ENCODE assay signal across 16 cellular contexts in the genomic region with DNA sequence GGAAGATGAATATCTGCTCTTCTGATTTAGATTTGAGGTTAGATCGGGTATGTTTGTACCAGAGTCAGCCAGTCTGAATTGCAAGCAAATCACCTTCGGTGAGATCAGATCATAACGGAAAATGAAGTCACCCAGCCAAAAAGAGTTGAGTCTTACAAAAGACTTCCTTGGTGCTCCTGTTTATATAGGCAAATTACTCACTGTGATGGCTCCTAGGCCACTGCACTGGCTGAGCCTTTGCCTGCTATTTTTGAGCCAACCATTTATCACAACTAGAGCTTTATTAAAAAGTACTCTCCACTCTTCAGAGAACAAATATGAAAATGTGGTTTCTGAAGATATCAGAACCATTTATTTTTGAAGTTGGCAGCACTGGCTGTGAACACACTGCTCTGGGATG.
"Had no signal": no experiment of that assay in that cellular context is flagged by ENCODE, and none has a peak within 500 bp of the region (broad histone marks: within the 10 kb centered on the region; RNA-seq: fewer than 3 reads in every experiment).

No MANE protein-coding gene starts in this region.

- H3K27me3 ChIP-seq: esophagus squamous epithelium, uterus had no signal

- FAIRE-seq: islet of Langerhans had no signal

- H3K27ac ChIP-seq: esophagus squamous epithelium, left ventricle myocardium inferior, uterus had no signal

- H3K9me3 ChIP-seq: esophagus squamous epithelium, left ventricle myocardium inferior, uterus had no signal

- H3K36me3 Mint-ChIP-seq: activated CD8-positive, alpha-beta memory T cell treated with anti-CD3 and anti-CD28 coated beads, Interleukin-2, amount 10 ng/mL, durations not matched to agents 7 days and 5 days; activated naive CD8-positive, alpha-beta T cell had no signal

- H3K9me3 Mint-ChIP-seq: activated T-cell treated with anti-CD3 and anti-CD28 coated beads, Interleukin-2, amount 50 U/mL, for 24 hours; nephron; stimulated activated naive CD8-positive, alpha-beta T cell treated with anti-CD3 and anti-CD28 coated beads, Interleukin-15, Interleukin-2, amounts not matched to agents 100 ng/mL and 50 ng/mL, for 24 hours had no signal

- H3K4me3 Mint-ChIP-seq: activated CD8-positive, alpha-beta memory T cell treated with anti-CD3 and anti-CD28 coated beads, Interleukin-2, amount 10 ng/mL, durations not matched to agents 7 days and 5 days; activated naive CD8-positive, alpha-beta T cell; activated T-cell treated with anti-CD3 and anti-CD28 coated beads, Interleukin-2, amount 50 U/mL, for 24 hours; nephron; stimulated activated naive CD8-positive, alpha-beta T cell treated with anti-CD3 and anti-CD28 coated beads, Interleukin-15, Interleukin-2, amounts not matched to agents 100 ng/mL and 50 ng/mL, for 24 hours had no signal

- H3K27ac Mint-ChIP-seq: activated CD8-positive, alpha-beta memory T cell treated with anti-CD3 and anti-CD28 coated beads, Interleukin-2, amount 10 ng/mL, durations not matched to agents 7 days and 5 days; activated naive CD8-positive, alpha-beta T cell; activated T-cell treated with anti-CD3 and anti-CD28 coated beads, Interleukin-2, amount 50 U/mL, for 24 hours; nephron; stimulated activated naive CD8-positive, alpha-beta T cell treated with anti-CD3 and anti-CD28 coated beads, Interleukin-15, Interleukin-2, amounts not matched to agents 100 ng/mL and 50 ng/mL, for 24 hours had no signal

- H3K4me3 ChIP-seq: esophagus squamous epithelium, left ventricle myocardium inferior, uterus had no signal

- H3K4me1 Mint-ChIP-seq: activated CD8-positive, alpha-beta memory T cell treated with anti-CD3 and anti-CD28 coated beads, Interleukin-2, amount 10 ng/mL, durations not matched to agents 7 days and 5 days had no signal

- H3K36me3 ChIP-seq: esophagus squamous epithelium, left ventricle myocardium inferior, uterus had no signal

- ATAC-seq: activated CD8-positive, alpha-beta memory T cell treated with anti-CD3 and anti-CD28 coated beads, Interleukin-2, amount 10 ng/mL, durations not matched to agents 7 days and 5 days had no signal

- DNase-seq: activated CD4-positive, CD25-positive, alpha-beta regulatory T cell; activated CD8-positive, alpha-beta memory T cell treated with anti-CD3 and anti-CD28 coated beads, Interleukin-2, amount 10 ng/mL, durations not matched to agents 7 days and 5 days; activated gamma-delta T cell; activated T-cell treated with anti-CD3 and anti-CD28 coated beads, Interleukin-2, amount 50 U/mL, for 24 hours; amygdala; esophagus squamous epithelium; foreskin fibroblast; left ventricle myocardium inferior; mesenchymal stem cell; stimulated activated CD4-positive, alpha-beta T cell treated with anti-CD3 and anti-CD28 coated beads, Interleukin-2, amount 100 ng/mL, for 48 hours; stimulated activated CD8-positive, alpha-beta memory T cell treated with anti-CD3 and anti-CD28 coated beads, Interleukin-4, amount 100 ng/mL, for 48 hours; uterus had no signal

- H3K4me1 ChIP-seq: uterus had no signal
